Comparison of ENCODE assay signal across 14 cellular contexts in genomic region chr3:155712008-155712407, GRCh38. TPM values are rescaled to one million over a fixed set of nuclear protein-coding genes. Genes with fewer than 3 reads are reported as not detected.
DNase-seq lines count a peak whose midpoint lies in the region; ATAC-seq and TF ChIP-seq lines count a peak whose summit lies in the region.
"Had no signal": no experiment of that assay in that cellular context is flagged by ENCODE, and none has a peak within 500 bp of the region (broad histone marks: within the 10 kb centered on the region; RNA-seq: fewer than 3 reads in every experiment).

No MANE protein-coding gene starts in this region.

- ATAC-seq in GM21786 (IDR thresholded peaks at IDR 0.05; ENCODE audit: unreplicated experiment) (peak; percentile 99), HG03378 (IDR thresholded peaks at IDR 0.05; ENCODE audit: unreplicated experiment) (peak; percentile 96)
- ATAC-seq in stimulated activated memory B cell treated with anti-CD40 and anti-IgM and Interleukin-4, amounts not matched to agents 10 μg/mL and 1 μg/mL and 100 μg/mL, for 72 hours: peak; percentile 84
- ATAC-seq: naive thymus-derived CD4-positive, alpha-beta T cell had no signal

- H3K27me3 ChIP-seq in smooth muscle cell (ENCODE audit: low read depth): peaks cover 23% of the 10 kb centered on the region

- 100% methylated on average over 1 of the region's 1 CpG for WGBS in smooth muscle cell (ENCODE audit: low lambda C conversion rate)

- H3K9me3 Mint-ChIP-seq in stimulated activated memory B cell treated with anti-CD40 and anti-IgM and Interleukin-4, amounts not matched to agents 10 μg/mL and 1 μg/mL and 100 μg/mL, for 72 hours: peaks cover 4% of the 10 kb centered on the region
- H3K9me3 Mint-ChIP-seq: type B pancreatic cell had no signal

- H3K27ac Mint-ChIP-seq in stimulated activated memory B cell treated with anti-CD40 and anti-IgM and Interleukin-4, amounts not matched to agents 10 μg/mL and 1 μg/mL and 100 μg/mL, for 72 hours: no peak overlapping the region
- H3K27ac Mint-ChIP-seq: naive thymus-derived CD4-positive, alpha-beta T cell; type B pancreatic cell had no signal

- H4K20me1 ChIP-seq in smooth muscle cell (ENCODE audit: low read depth): no peaks in the 10 kb centered on the region

- DNase-seq in NCI-H2171 treated with DMSO at 0.1 percent for 48 hours (lab: John Stamatoyannopoulos, UW) (peak; percentile 12), NCI-H2171 (lab: John Stamatoyannopoulos, UW) (no peak), smooth muscle cell (lab: John Stamatoyannopoulos, UW; ENCODE audit: unreplicated experiment) (no peak), RPMI8226 (no peak), DMS53 treated with DMSO at 0.1 percent for 48 hours (lab: John Stamatoyannopoulos, UW; ENCODE audit: unreplicated experiment) (no peak)
- DNase-seq: activated T-cell treated with anti-CD3 and anti-CD28 coated beads, Interleukin-2, amount 50 U/mL, for 1 hour; IMR-90; naive thymus-derived CD4-positive, alpha-beta T cell; NCI-H510A treated with DMSO at 0.1 percent for 48 hours; stimulated activated CD4-positive, alpha-beta T cell treated with anti-CD3 and anti-CD28 coated beads, Interleukin-4, amount 100 ng/mL, for 1 hour had no signal

- TF ChIP-seq CTCF in smooth muscle cell (IDR thresholded peaks at IDR 0.05; ENCODE audit: borderline replicate concordance, insufficient read depth, poor library complexity, severe bottlenecking): no peak

- H3K79me2 ChIP-seq in smooth muscle cell (ENCODE audit: low read depth): no peaks in the 10 kb centered on the region

- H3K4me2 ChIP-seq in smooth muscle cell: no peak overlapping the region

- no peaks in the 10 kb centered on the region for H3F3A ChIP-seq in smooth muscle cell (ENCODE audit: low read depth)

- H3K4me3 Mint-ChIP-seq in stimulated activated memory B cell treated with anti-CD40 and anti-IgM and Interleukin-4, amounts not matched to agents 10 μg/mL and 1 μg/mL and 100 μg/mL, for 72 hours: no peak overlapping the region
- H3K4me3 Mint-ChIP-seq: naive thymus-derived CD4-positive, alpha-beta T cell; type B pancreatic cell had no signal

- H3K9me3 ChIP-seq in smooth muscle cell (replicated peaks; ENCODE audit: low read depth): no peaks in the 10 kb centered on the region

- H3K27me3 Mint-ChIP-seq in stimulated activated memory B cell treated with anti-CD40 and anti-IgM and Interleukin-4, amounts not matched to agents 10 μg/mL and 1 μg/mL and 100 μg/mL, for 72 hours: no peaks in the 10 kb centered on the region
- H3K27me3 Mint-ChIP-seq: naive thymus-derived CD4-positive, alpha-beta T cell; type B pancreatic cell had no signal

- no peaks in the 10 kb centered on the region for H3K36me3 Mint-ChIP-seq in stimulated activated memory B cell treated with anti-CD40 and anti-IgM and Interleukin-4, amounts not matched to agents 10 μg/mL and 1 μg/mL and 100 μg/mL, for 72 hours
- H3K36me3 Mint-ChIP-seq: type B pancreatic cell had no signal

- H3K27ac ChIP-seq in smooth muscle cell (ENCODE audit: low read depth): no peak overlapping the region

- H2AFZ ChIP-seq in smooth muscle cell (ENCODE audit: low read depth): no peak overlapping the region

- H3K4me1 ChIP-seq in smooth muscle cell (ENCODE audit: low read depth): peaks cover 16% of the 10 kb centered on the region

- H3K9ac ChIP-seq in smooth muscle cell (ENCODE audit: low read depth): no peak overlapping the region

- no peak overlapping the region for H3K4me3 ChIP-seq in smooth muscle cell

- H3K36me3 ChIP-seq in smooth muscle cell (ENCODE audit: low read depth): no peaks in the 10 kb centered on the region

- peaks cover 7% of the 10 kb centered on the region for H3K4me1 Mint-ChIP-seq in stimulated activated memory B cell treated with anti-CD40 and anti-IgM and Interleukin-4, amounts not matched to agents 10 μg/mL and 1 μg/mL and 100 μg/mL, for 72 hours
- H3K4me1 Mint-ChIP-seq: naive thymus-derived CD4-positive, alpha-beta T cell had no signal

RNA-seq across cellular contexts. Expression of gene PLCH1, which starts 32.9 kb away (rescaled TPM):
- 0.27 and 0.36 TPM in 2 replicates for total RNA-seq in smooth muscle cell
- polyA plus RNA-seq in smooth muscle cell: 0.13 TPM in 1 of 2 replicates, not detected in the other
- total RNA-seq: IMR-90 had no signal
- polyA plus RNA-seq: IMR-90; naive thymus-derived CD4-positive, alpha-beta T cell had no signal
